Comparison of ENCODE assay signal across 13 cellular contexts in genomic region chr20:4017051-4017702, GRCh38. TPM values are rescaled to one million over a fixed set of nuclear protein-coding genes. Genes with fewer than 3 reads are reported as not detected.
DNase-seq lines count a peak whose midpoint lies in the region; ATAC-seq, FAIRE-seq and TF ChIP-seq lines count a peak whose summit lies in the region.
"Had no signal": no experiment of that assay in that cellular context is flagged by ENCODE, and none has a peak within 500 bp of the region (broad histone marks: within the 10 kb centered on the region; RNA-seq: fewer than 3 reads in every experiment).

No MANE protein-coding gene starts in this region.

- H3K27me3 Mint-ChIP-seq in chondrocyte (ENCODE audit: low read depth), result no peaks in the 10 kb centered on the region

- no peaks in the 10 kb centered on the region for H3K36me3 Mint-ChIP-seq in chondrocyte (ENCODE audit: low read depth)

- H3K36me3 ChIP-seq in RWPE2 (ENCODE audit: low read depth), result no peaks in the 10 kb centered on the region
- H3K36me3 ChIP-seq in kidney (ENCODE audit: control insufficient read depth in 1 of 2, insufficient read depth in 2 of 2, low read length in 2 of 2), result no peaks in the 10 kb centered on the region
- H3K36me3 ChIP-seq: transverse colon had no signal

- DNase-seq in GM12891 (ENCODE audit: insufficient read length, low spot score) (no peak), RWPE2 (ENCODE audit: low spot score) (no peak), kidney (no peak), chondrocyte (ENCODE audit: low spot score) (no peak), NCI-H2196 treated with DMSO at 0.1 percent for 48 hours (lab: John Stamatoyannopoulos, UW; ENCODE audit: unreplicated experiment) (no peak)
- DNase-seq in effector CD8-positive, alpha-beta T cell (lab: John Stamatoyannopoulos, UW), result no peak
- DNase-seq: hypothalamus; NCI-H2171; stimulated activated CD4-positive, alpha-beta T cell treated with anti-CD3 and anti-CD28 coated beads, Interleukin-2, amount 100 ng/mL, for 48 hours; transverse colon had no signal

- H3K4me1 Mint-ChIP-seq in chondrocyte (ENCODE audit: low read depth), result peaks cover 25% of the 10 kb centered on the region

- H3K4me3 ChIP-seq in RWPE2 (ENCODE audit: severe bottlenecking) (no peak overlapping the region), kidney (ENCODE audit: low read length in 2 of 2) (peak overlapping the region in 1 of 2 donors; percentile 22)
- H3K4me3 ChIP-seq: transverse colon had no signal

- no peaks in the 10 kb centered on the region for H3K9me3 Mint-ChIP-seq in chondrocyte (ENCODE audit: low read depth)

- H3K4me3 Mint-ChIP-seq in chondrocyte (ENCODE audit: unreplicated experiment), result no peak overlapping the region

- no peak overlapping the region for H3K9ac ChIP-seq in kidney (ENCODE audit: low read length in 2 of 2)

- FAIRE-seq in GM12891 (lab: Jason Lieb, UNC) (no peak), kidney (lab: Jason Lieb, UNC) (no peak)

- ATAC-seq in RWPE2 (ENCODE audit: low read depth) (no peak), HG03378 (IDR thresholded peaks at IDR 0.05; ENCODE audit: unreplicated experiment) (no peak)
- ATAC-seq: SK-N-SH treated with all-trans-retinoic acid at 6 μM for 48 hours had no signal

- H3K27ac ChIP-seq in C4-2B (peak overlapping the region; percentile 86), RWPE2 (ENCODE audit: poor library complexity, severe bottlenecking) (peak overlapping the region; percentile 57), kidney (ENCODE audit: low read depth in 2 of 2, low read length in 2 of 2) (peak overlapping the region; percentile 38 to 69)
- H3K27ac ChIP-seq: transverse colon had no signal

- no peaks in the 10 kb centered on the region for H3K9me3 ChIP-seq in RWPE2 (ENCODE audit: severe bottlenecking)
- H3K9me3 ChIP-seq in kidney (ENCODE audit: control insufficient read depth in 1 of 2, low read length in 2 of 2), result no peaks in the 10 kb centered on the region
- H3K9me3 ChIP-seq: transverse colon had no signal

- TF ChIP-seq CTCF in C4-2B (conservative IDR thresholded peaks at IDR 0.05), result no peak
- TF ChIP-seq CTCF in RWPE2 (IDR thresholded peaks at IDR 0.05; ENCODE audit: poor library complexity, severe bottlenecking), result no peak
- TF ChIP-seq CTCF in kidney (IDR thresholded peaks at IDR 0.05; ENCODE audit: borderline replicate concordance, extremely low read depth, insufficient read depth), result no peak
- TF ChIP-seq CTCF in chondrocyte (IDR thresholded peaks at IDR 0.05), result no peak

- intact Hi-C loops in kidney (cut with DNase I), result loop anchor here (10.0 kb wide), 1 partner anchor 58 kb away; no protein-coding TSS in a partner anchor

- no peak for TF ChIP-seq POLR2A in GM12891 (IDR thresholded peaks at IDR 0.05; ENCODE audit: low read depth, low read length)

- no peaks in the 10 kb centered on the region for H3K27me3 ChIP-seq in RWPE2 (ENCODE audit: insufficient read depth, poor library complexity, severe bottlenecking)
- H3K27me3 ChIP-seq: transverse colon had no signal

- H3K4me1 ChIP-seq in RWPE2 (ENCODE audit: insufficient read depth, poor library complexity, severe bottlenecking) (peaks cover 31% of the 10 kb centered on the region), kidney (ENCODE audit: control insufficient read depth in 1 of 2, insufficient read depth in 1 of 2, low read depth in 1 of 2, low read length in 2 of 2) (peaks cover 9 to 17% of the 10 kb centered on the region in 2 donors)

- H3K27ac Mint-ChIP-seq in chondrocyte (ENCODE audit: unreplicated experiment), result no peak overlapping the region

TF ChIP-seq in GM12891, 5 proteins besides CTCF, POLR2A, EP300 and RAD21:
- TF ChIP-seq SPI1 (IDR thresholded peaks at IDR 0.05; ENCODE audit: low read depth, low read length) (no peak), POU2F2 (IDR thresholded peaks at IDR 0.05; ENCODE audit: low read depth, low read length) (peak; percentile 56; the same call in 1 of the 2 replicates)

RNA-seq across cellular contexts. Expression of gene RNF24, which starts 1.8 kb away (rescaled TPM):
- 3.4 TPM for polyA plus RNA-seq in GM12891 (2012; ENCODE audit: low read depth, missing spikeins)
- total RNA-seq in kidney, result 30.9 TPM
- polyA plus RNA-seq in kidney (ENCODE audit: insufficient read depth, low read depth, low replicate concordance), result 4.5 TPM
- 13.3 to 22.4 TPM (median 18.9 TPM) in 3 replicates for total RNA-seq in chondrocyte
